Comparison of ENCODE assay signal across 25 cellular contexts in genomic region chr10:34477229-34477628, GRCh38.
"Had no signal": no experiment of that assay in that cellular context is flagged by ENCODE, and none has a peak within 500 bp of the region (broad histone marks: within the 10 kb centered on the region; RNA-seq: fewer than 3 reads in every experiment).

No MANE protein-coding gene starts in this region.

- H3K27ac Mint-ChIP-seq: activated naive CD8-positive, alpha-beta T cell; naive thymus-derived CD4-positive, alpha-beta T cell; stimulated activated effector memory CD8-positive, alpha-beta T cell treated with anti-CD3 and anti-CD28 coated beads, Interleukin-12 subunit alpha, Interleukin-12 subunit beta, amount 100 ng/mL, for 72 hours; stimulated activated naive CD8-positive, alpha-beta T cell treated with anti-CD3 and anti-CD28 coated beads, Interleukin-15, amount 100 ng/mL, for 72 hours had no signal

- DNase-seq: activated CD4-positive, alpha-beta T cell treated with anti-CD3 and anti-CD28 coated beads for 4 hours; activated CD4-positive, alpha-beta T cell treated with anti-CD3 and anti-CD28 coated beads, Interleukin-2, amount 50 U/mL, for 48 hours; activated CD8-positive, alpha-beta memory T cell treated with anti-CD3 and anti-CD28 coated beads for 24 hours; activated effector memory CD4-positive, alpha-beta T cell treated with Interleukin-2 at 50 U/mL for 16 hours; activated naive CD4-positive, alpha-beta T cell treated with Interleukin-2 at 50 U/mL for 16 hours; anterior cingulate cortex; effector memory CD4-positive, alpha-beta T cell; left cardiac atrium; naive thymus-derived CD4-positive, alpha-beta T cell; nucleus accumbens; pancreas; retina; stimulated activated CD4-positive, alpha-beta T cell treated with anti-CD3 and anti-CD28 coated beads, Interleukin-4, amount 100 ng/mL, for 24 hours; stimulated activated naive CD8-positive, alpha-beta T cell treated with anti-CD3 and anti-CD28 coated beads, Interleukin-15, amount 100 ng/mL, for 72 hours; substantia nigra; T-helper 9 cell; thyroid gland; upper lobe of right lung had no signal

- H3K4me1 Mint-ChIP-seq: central memory CD8-positive, alpha-beta T cell; naive thymus-derived CD4-positive, alpha-beta T cell; stimulated activated effector memory CD8-positive, alpha-beta T cell treated with anti-CD3 and anti-CD28 coated beads, Interleukin-12 subunit alpha, Interleukin-12 subunit beta, amount 100 ng/mL, for 72 hours; stimulated activated naive CD8-positive, alpha-beta T cell treated with anti-CD3 and anti-CD28 coated beads, Interleukin-15, amount 100 ng/mL, for 72 hours had no signal

- H3K4me3 ChIP-seq: pancreas, prostate gland, skin epidermis, thyroid gland, upper lobe of right lung had no signal

- H3K9me3 ChIP-seq: pancreas, prostate gland, thyroid gland, upper lobe of right lung had no signal

- H3K9me3 Mint-ChIP-seq: central memory CD8-positive, alpha-beta T cell; mesothelial cell of epicardium; naive thymus-derived CD4-positive, alpha-beta T cell; stimulated activated effector memory CD8-positive, alpha-beta T cell treated with anti-CD3 and anti-CD28 coated beads, Interleukin-12 subunit alpha, Interleukin-12 subunit beta, amount 100 ng/mL, for 72 hours; stimulated activated naive CD8-positive, alpha-beta T cell treated with anti-CD3 and anti-CD28 coated beads, Interleukin-15, amount 100 ng/mL, for 72 hours had no signal

- H3K27me3 Mint-ChIP-seq: activated naive CD8-positive, alpha-beta T cell; central memory CD8-positive, alpha-beta T cell; naive thymus-derived CD4-positive, alpha-beta T cell; stimulated activated naive CD8-positive, alpha-beta T cell treated with anti-CD3 and anti-CD28 coated beads, Interleukin-15, amount 100 ng/mL, for 72 hours had no signal

- ATAC-seq: left cardiac atrium; naive thymus-derived CD4-positive, alpha-beta T cell; pancreas; sciatic nerve; stimulated activated effector memory CD8-positive, alpha-beta T cell treated with anti-CD3 and anti-CD28 coated beads, Interleukin-12 subunit alpha, Interleukin-12 subunit beta, amount 100 ng/mL, for 72 hours; stimulated activated naive CD8-positive, alpha-beta T cell treated with anti-CD3 and anti-CD28 coated beads, Interleukin-15, amount 100 ng/mL, for 72 hours; upper lobe of right lung had no signal

- H3K4me1 ChIP-seq: pancreas, prostate gland, thyroid gland, upper lobe of right lung had no signal

- H3K36me3 ChIP-seq: pancreas, prostate gland, thyroid gland, upper lobe of right lung had no signal

- H3K36me3 Mint-ChIP-seq: activated naive CD8-positive, alpha-beta T cell; mesothelial cell of epicardium; naive thymus-derived CD4-positive, alpha-beta T cell; stimulated activated effector memory CD8-positive, alpha-beta T cell treated with anti-CD3 and anti-CD28 coated beads, Interleukin-12 subunit alpha, Interleukin-12 subunit beta, amount 100 ng/mL, for 72 hours had no signal

- H3K4me3 Mint-ChIP-seq: activated naive CD8-positive, alpha-beta T cell; central memory CD8-positive, alpha-beta T cell; mesothelial cell of epicardium; naive thymus-derived CD4-positive, alpha-beta T cell; stimulated activated effector memory CD8-positive, alpha-beta T cell treated with anti-CD3 and anti-CD28 coated beads, Interleukin-12 subunit alpha, Interleukin-12 subunit beta, amount 100 ng/mL, for 72 hours; stimulated activated naive CD8-positive, alpha-beta T cell treated with anti-CD3 and anti-CD28 coated beads, Interleukin-15, amount 100 ng/mL, for 72 hours had no signal

- H3K27me3 ChIP-seq: pancreas, thyroid gland, upper lobe of right lung had no signal
